ENCODE assay signal across 8 cellular contexts in the genomic region with DNA sequence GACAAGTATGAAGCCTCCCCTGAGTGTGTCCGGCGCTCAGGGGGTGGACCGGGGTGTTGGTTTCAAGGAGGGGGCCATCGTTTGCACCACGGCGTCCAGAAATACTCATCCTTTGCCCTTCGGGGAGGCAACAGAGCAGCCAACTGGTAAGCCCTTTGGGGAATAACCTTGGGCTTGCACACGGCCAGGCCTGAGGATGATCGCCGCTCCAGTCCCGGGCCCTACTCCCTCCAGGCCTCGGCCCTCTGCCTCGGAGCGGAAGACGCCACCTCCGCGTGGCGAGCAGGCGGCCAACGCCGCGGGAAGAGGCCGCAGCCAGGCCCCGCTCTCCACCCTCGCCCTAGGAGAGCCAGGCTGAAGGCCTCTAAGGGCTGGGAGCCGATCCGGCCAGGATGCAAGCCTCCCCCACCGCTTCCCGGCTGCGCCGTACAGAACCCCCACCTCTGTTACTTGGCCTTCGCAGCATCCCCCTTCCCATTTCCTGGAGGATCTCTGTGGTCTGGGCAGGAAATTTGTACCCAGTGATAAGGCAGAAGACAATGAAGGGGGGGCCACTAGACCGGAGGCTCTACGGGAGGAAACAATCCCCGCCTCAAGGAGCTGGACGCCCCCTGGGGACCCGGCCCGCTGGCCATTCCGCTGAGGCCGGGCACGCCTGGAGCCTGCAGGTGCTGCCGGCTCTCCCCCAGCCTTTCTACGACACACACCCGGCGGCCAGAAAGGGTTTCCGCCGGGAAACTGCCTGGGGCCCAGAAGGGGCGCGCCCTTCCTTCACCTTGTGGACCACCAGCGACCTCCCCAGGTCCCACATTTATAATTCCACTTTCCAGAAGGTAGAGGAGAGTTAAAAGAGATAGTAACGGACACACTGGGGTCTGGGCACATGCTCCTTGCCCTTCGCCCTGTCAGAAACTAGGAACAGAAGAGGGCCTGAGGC. TPM values are rescaled to one million over a fixed set of nuclear protein-coding genes. Genes with fewer than 3 reads are reported as not detected.
A peak's percentile ranks its signal among the peaks of the same experiment; 100 is the strongest.
DNase-seq lines count a peak whose midpoint lies in the region; ATAC-seq lines count a peak whose summit lies in the region.

No MANE protein-coding gene starts in this region.

- peak overlapping the region; percentile 62 for H3K4me3 ChIP-seq in iPS-18a (ENCODE audit: low read length)

- ATAC-seq in GM19455 (IDR thresholded peaks at IDR 0.05; ENCODE audit: unreplicated experiment) (peak; percentile 17), GM18517 (IDR thresholded peaks at IDR 0.05; ENCODE audit: unreplicated experiment) (no peak), HG02973 (IDR thresholded peaks at IDR 0.05; ENCODE audit: unreplicated experiment) (no peak)
- ATAC-seq in activated naive CD8-positive, alpha-beta T cell treated with anti-CD3 and anti-CD28 coated beads, Interleukin-2, amount 10 ng/mL, durations not matched to agents 7 days and 5 days (ENCODE audit: low read depth): no peak
- ATAC-seq in stimulated activated memory B cell treated with anti-CD40 and anti-IgM and Interleukin-4, amounts not matched to agents 10 μg/mL and 1 μg/mL and 100 μg/mL, for 72 hours: no peak

- H3K9me3 Mint-ChIP-seq in activated naive CD8-positive, alpha-beta T cell treated with anti-CD3 and anti-CD28 coated beads, Interleukin-2, amount 10 ng/mL, durations not matched to agents 7 days and 5 days: no peaks in the 10 kb centered on the region
- H3K9me3 Mint-ChIP-seq in stimulated activated memory B cell treated with anti-CD40 and anti-IgM and Interleukin-4, amounts not matched to agents 10 μg/mL and 1 μg/mL and 100 μg/mL, for 72 hours: no peaks in the 10 kb centered on the region

- H3K27ac Mint-ChIP-seq in activated naive CD8-positive, alpha-beta T cell treated with anti-CD3 and anti-CD28 coated beads, Interleukin-2, amount 10 ng/mL, durations not matched to agents 7 days and 5 days: no peak overlapping the region
- peak overlapping the region; percentile 53 for H3K27ac Mint-ChIP-seq in stimulated activated memory B cell treated with anti-CD40 and anti-IgM and Interleukin-4, amounts not matched to agents 10 μg/mL and 1 μg/mL and 100 μg/mL, for 72 hours

- no peak overlapping the region for H3K9ac ChIP-seq in iPS-18a (ENCODE audit: low read length)

- no peaks in the 10 kb centered on the region for H3K9me3 ChIP-seq in iPS-18a (ENCODE audit: control insufficient read depth, low read depth, low read length)

- no peaks in the 10 kb centered on the region for H3K36me3 ChIP-seq in iPS-18a (ENCODE audit: control insufficient read depth, low read depth, low read length)

- peaks cover 1% of the 10 kb centered on the region for H3K36me3 Mint-ChIP-seq in activated naive CD8-positive, alpha-beta T cell treated with anti-CD3 and anti-CD28 coated beads, Interleukin-2, amount 10 ng/mL, durations not matched to agents 7 days and 5 days
- no peaks in the 10 kb centered on the region for H3K36me3 Mint-ChIP-seq in stimulated activated memory B cell treated with anti-CD40 and anti-IgM and Interleukin-4, amounts not matched to agents 10 μg/mL and 1 μg/mL and 100 μg/mL, for 72 hours

- peak overlapping the region; percentile 25 for H3K4me3 Mint-ChIP-seq in activated naive CD8-positive, alpha-beta T cell treated with anti-CD3 and anti-CD28 coated beads, Interleukin-2, amount 10 ng/mL, durations not matched to agents 7 days and 5 days
- H3K4me3 Mint-ChIP-seq in stimulated activated memory B cell treated with anti-CD40 and anti-IgM and Interleukin-4, amounts not matched to agents 10 μg/mL and 1 μg/mL and 100 μg/mL, for 72 hours: peak overlapping the region; percentile 59

- POLR2A ChIA-PET in activated naive CD8-positive, alpha-beta T cell treated with anti-CD3 and anti-CD28 coated beads, Interleukin-2, amount 10 ng/mL, durations not matched to agents 7 days and 5 days (lab: Charles Lee): interaction anchor here (2.2 kb wide), 1 partner anchor 13 kb away, joined by 9 read pairs; no protein-coding TSS in a partner anchor

- peaks cover 49% of the 10 kb centered on the region for H3K27me3 Mint-ChIP-seq in activated naive CD8-positive, alpha-beta T cell treated with anti-CD3 and anti-CD28 coated beads, Interleukin-2, amount 10 ng/mL, durations not matched to agents 7 days and 5 days
- peaks cover 62% of the 10 kb centered on the region for H3K27me3 Mint-ChIP-seq in stimulated activated memory B cell treated with anti-CD40 and anti-IgM and Interleukin-4, amounts not matched to agents 10 μg/mL and 1 μg/mL and 100 μg/mL, for 72 hours

- H3K4me1 Mint-ChIP-seq in activated naive CD8-positive, alpha-beta T cell treated with anti-CD3 and anti-CD28 coated beads, Interleukin-2, amount 10 ng/mL, durations not matched to agents 7 days and 5 days: peaks cover 15% of the 10 kb centered on the region
- H3K4me1 Mint-ChIP-seq in stimulated activated memory B cell treated with anti-CD40 and anti-IgM and Interleukin-4, amounts not matched to agents 10 μg/mL and 1 μg/mL and 100 μg/mL, for 72 hours: peaks cover 52% of the 10 kb centered on the region

- H3K27me3 ChIP-seq in iPS-18a (ENCODE audit: control insufficient read depth, insufficient read depth, low read length): peaks cover 90% of the 10 kb centered on the region

- no peak for DNase-seq in activated naive CD8-positive, alpha-beta T cell treated with anti-CD3 and anti-CD28 coated beads, Interleukin-2, amount 10 ng/mL, durations not matched to agents 7 days and 5 days
- DNase-seq in inferior parietal cortex (ENCODE audit: extremely low spot score): no peak
- DNase-seq in stimulated activated naive CD4-positive, alpha-beta T cell treated with Interleukin-2 at 50 U/mL for 16 hours (lab: John Stamatoyannopoulos, UW): no peak

- H3K4me1 ChIP-seq in iPS-18a (ENCODE audit: control insufficient read depth, low read depth, low read length): peaks cover 12% of the 10 kb centered on the region

- H3K27ac ChIP-seq in iPS-18a (ENCODE audit: low read length): no peak overlapping the region

RNA-seq across cellular contexts. Expression of a gene that starts 2.6 kb away (rescaled TPM):
- under 1 TPM; 0.91 to 0.97 TPM for total RNA-seq in activated naive CD8-positive, alpha-beta T cell treated with anti-CD3 and anti-CD28 coated beads, Interleukin-2, amount 10 ng/mL, durations not matched to agents 7 days and 5 days

RNA-seq across cellular contexts. Expression of a gene that starts 7.5 kb away (rescaled TPM):
- under 1 TPM in 1 of 2 experiments, not detected in 1; 0.34 TPM for total RNA-seq in activated naive CD8-positive, alpha-beta T cell treated with anti-CD3 and anti-CD28 coated beads, Interleukin-2, amount 10 ng/mL, durations not matched to agents 7 days and 5 days

RNA-seq across cellular contexts. Expression of a gene that starts 19.8 kb away (rescaled TPM):
- 1 to 10 TPM; 4.0 to 5.3 TPM for total RNA-seq in activated naive CD8-positive, alpha-beta T cell treated with anti-CD3 and anti-CD28 coated beads, Interleukin-2, amount 10 ng/mL, durations not matched to agents 7 days and 5 days

RNA-seq across cellular contexts. Expression of a gene that starts 40.7 kb away (rescaled TPM):
- 10 to 100 TPM; 13.1 to 13.5 TPM for total RNA-seq in activated naive CD8-positive, alpha-beta T cell treated with anti-CD3 and anti-CD28 coated beads, Interleukin-2, amount 10 ng/mL, durations not matched to agents 7 days and 5 days
